Comparison of ENCODE assay signal across 1 cellular context in genomic region chr3:183884437-183885296, GRCh38.
TF ChIP-seq lines count a peak whose summit lies in the region.

Gene PARL (minus strand): TSS chr3:183884880. CDS start chr3:183884846, 34 bp downstream.

TF ChIP-seq in K562, 482 proteins besides CTCF, POLR2A, EP300 and RAD21 (continued from another document and continues in another):
- TF ChIP-seq NFE2 (IDR thresholded peaks at IDR 0.05; ENCODE audit: low read depth): 0 out of 2 replicates have a peak, but pooled peaks have one; percentile 26
- TF ChIP-seq SNIP1 (IDR thresholded peaks at IDR 0.05; ENCODE audit: low read depth): peak; percentile 78; the same call in 1 of the 2 replicates
- 0 out of 2 replicates have a peak, but pooled peaks have one; percentile 6 for TF ChIP-seq ZNF24 (IDR thresholded peaks at IDR 0.05)
- no peak for TF ChIP-seq ZNF79 (CRISPR knock-in tag; IDR thresholded peaks at IDR 0.05; ENCODE audit: low read depth)
- TF ChIP-seq NCOA6 (IDR thresholded peaks at IDR 0.05): no peak
- TF ChIP-seq SRF (CRISPR knock-in tag; IDR thresholded peaks at IDR 0.05): 0 out of 4 replicates have a peak, but pooled peaks of 1 of the 2 experiments have one; percentile 48
- TF ChIP-seq POLR2G (IDR thresholded peaks at IDR 0.05; ENCODE audit: low read depth, low read length): peak; percentile 98
- 0 out of 2 replicates have a peak, but pooled peaks have one; percentile 17 for TF ChIP-seq SMARCC2 (IDR thresholded peaks at IDR 0.05; ENCODE audit: low read depth)
- no peak for TF ChIP-seq EZH2 (IDR thresholded peaks at IDR 0.05; ENCODE audit: borderline replicate concordance, low read depth, low read length)
- no peak for TF ChIP-seq GTF2A2 (tag; IDR thresholded peaks at IDR 0.05)
- TF ChIP-seq FOXA3 (CRISPR knock-in tag; conservative IDR thresholded peaks at IDR 0.05 in 1 of 2, IDR thresholded peaks at IDR 0.05 in 1 of 2): no peak; a peak in 1 of 4 replicates
- TF ChIP-seq ZC3H8 (IDR thresholded peaks at IDR 0.05): no peak
- TF ChIP-seq ETS1 (conservative IDR thresholded peaks at IDR 0.05; ENCODE audit: control insufficient read depth, low read depth, low read length): peak; percentile 80; the same call in 1 of the 2 replicates
- TF ChIP-seq SMAD2 (IDR thresholded peaks at IDR 0.05; ENCODE audit: low read depth, low read length): no peak
- TF ChIP-seq KDM5B (IDR thresholded peaks at IDR 0.05; ENCODE audit: insufficient replicate concordance, low read depth, low read length): peak; percentile 81
- TF ChIP-seq LCOR (CRISPR knock-in tag; IDR thresholded peaks at IDR 0.05): peak; percentile 97
- 0 out of 2 replicates have a peak, but pooled peaks have one; percentile 10 for TF ChIP-seq FOSL1 (tag; conservative IDR thresholded peaks at IDR 0.05)
- TF ChIP-seq GATA2 (CRISPR knock-in tag; IDR thresholded peaks at IDR 0.05): no peak
- peak; percentile 80 for TF ChIP-seq CREM (IDR thresholded peaks at IDR 0.05; ENCODE audit: low read depth)
- no peak for TF ChIP-seq ZNF586 (CRISPR knock-in tag; conservative IDR thresholded peaks at IDR 0.05)
- peak in 2 of 3 experiments; percentile 18 to 73; a peak in 2 of 6 replicates for TF ChIP-seq ZBTB11 (CRISPR knock-in tag; IDR thresholded peaks at IDR 0.05)
- peak in 1 of 2 experiments; percentile 56; a peak in 1 of 4 replicates for TF ChIP-seq BCLAF1 (IDR thresholded peaks at IDR 0.05; ENCODE audit: borderline replicate concordance in 1 of 2, control insufficient read depth in 1 of 2, low read depth in 2 of 2, low read length in 1 of 2)
- no peak for TF ChIP-seq ZNF589 (CRISPR knock-in tag; IDR thresholded peaks at IDR 0.05; ENCODE audit: low read depth)
- TF ChIP-seq ZNF644 (tag; IDR thresholded peaks at IDR 0.05; ENCODE audit: low read depth): peak; percentile 43; the same call in 1 of the 2 replicates
- TF ChIP-seq ZNF280B (CRISPR knock-in tag; IDR thresholded peaks at IDR 0.05): no peak
- TF ChIP-seq ATF1 (CRISPR knock-in tag; IDR thresholded peaks at IDR 0.05): no peak; the same call in 1 of the 2 replicates
- peak; percentile 80 for TF ChIP-seq ATF1 (tag; IDR thresholded peaks at IDR 0.05)
- TF ChIP-seq CCAR2 (IDR thresholded peaks at IDR 0.05; ENCODE audit: low read depth, low read length): no peak
- TF ChIP-seq CTBP1 (IDR thresholded peaks at IDR 0.05; ENCODE audit: borderline replicate concordance): peak; percentile 93
- peak; percentile 84 for TF ChIP-seq ATF7 (IDR thresholded peaks at IDR 0.05)
- TF ChIP-seq PRDM10 (IDR thresholded peaks at IDR 0.05; ENCODE audit: partially characterized antibody): no peak
- TF ChIP-seq GABPB1 (CRISPR knock-in tag; IDR thresholded peaks at IDR 0.05): peak; percentile 100
- no peak for TF ChIP-seq IRF2 (CRISPR knock-in tag; IDR thresholded peaks at IDR 0.05)
- no peak for TF ChIP-seq NR3C1 (CRISPR knock-in tag; IDR thresholded peaks at IDR 0.05)
- TF ChIP-seq NFATC3 (IDR thresholded peaks at IDR 0.05): no peak
- no peak for TF ChIP-seq TCF15 (CRISPR knock-in tag; IDR thresholded peaks at IDR 0.05)
- TF ChIP-seq ZNF696 (CRISPR knock-in tag; conservative IDR thresholded peaks at IDR 0.05): no peak
- peak; percentile 66 for TF ChIP-seq DEAF1 (CRISPR knock-in tag; IDR thresholded peaks at IDR 0.05)
- TF ChIP-seq CBFA2T3 (IDR thresholded peaks at IDR 0.05): no peak
- no peak for TF ChIP-seq ZNF311 (CRISPR knock-in tag; IDR thresholded peaks at IDR 0.05)
- peak; percentile 96 for TF ChIP-seq MYC (IDR thresholded peaks at IDR 0.05; ENCODE audit: low read depth, low read length)
- peak; percentile 81; the same call in 1 of the 2 replicates for TF ChIP-seq MYC (CRISPR knock-in tag; IDR thresholded peaks at IDR 0.05; ENCODE audit: borderline replicate concordance, low read depth)
- peak; percentile 89 for TF ChIP-seq CCNT2 (IDR thresholded peaks at IDR 0.05; ENCODE audit: borderline replicate concordance, extremely low read depth, insufficient read length, low read depth, low read length)
- TF ChIP-seq ZNF354B (CRISPR knock-in tag; IDR thresholded peaks at IDR 0.05): no peak
- TF ChIP-seq SRSF3 (IDR thresholded peaks at IDR 0.05; ENCODE audit: insufficient read depth, low read length): no peak
- TF ChIP-seq THRB (CRISPR knock-in tag; conservative IDR thresholded peaks at IDR 0.05): peak; percentile 89
- peak; percentile 91 to 93 for TF ChIP-seq FOXK2 (conservative IDR thresholded peaks at IDR 0.05 in 1 of 2, IDR thresholded peaks at IDR 0.05 in 1 of 2; ENCODE audit: low read depth in 2 of 2)
- TF ChIP-seq SP1 (CRISPR knock-in tag; IDR thresholded peaks at IDR 0.05): peak; percentile 71
